ENCODE assay signal across 18 cellular contexts in the genomic region with DNA sequence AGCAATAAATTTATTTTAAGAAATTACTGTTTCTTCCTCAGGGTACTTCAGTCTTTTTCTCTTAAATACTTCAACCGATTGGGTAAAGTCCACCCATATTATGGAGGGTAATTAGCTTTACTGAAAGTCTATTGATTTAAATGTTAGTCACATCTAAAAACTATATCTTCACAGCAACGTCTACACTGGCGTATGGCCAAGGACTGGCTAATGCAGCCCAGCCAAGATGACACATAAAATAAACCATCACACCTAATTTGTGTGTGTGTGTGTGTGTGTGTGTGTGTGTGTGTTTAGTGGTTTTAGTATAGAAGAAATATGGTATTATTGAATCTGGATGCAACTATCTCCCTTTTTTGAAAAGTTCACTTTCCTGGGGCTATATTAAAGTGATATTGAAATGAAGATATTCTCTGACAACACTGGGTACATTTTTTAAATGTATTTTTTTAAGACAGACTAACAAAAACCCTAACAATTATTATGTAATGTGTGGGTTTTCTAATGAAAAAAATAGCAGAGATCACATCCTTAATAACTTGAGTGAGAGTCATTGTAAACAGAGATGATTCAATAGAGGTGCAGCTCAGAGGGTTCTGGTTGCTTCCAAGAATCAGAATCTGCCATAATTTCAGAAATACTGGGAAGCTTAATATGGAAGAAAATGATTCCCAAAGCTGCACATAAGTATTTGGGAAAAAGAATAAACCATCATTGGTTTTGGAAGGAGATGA.
DNase-seq lines count a peak whose midpoint lies in the region; ATAC-seq, FAIRE-seq and TF ChIP-seq lines count a peak whose summit lies in the region.
"Had no signal": no experiment of that assay in that cellular context is flagged by ENCODE, and none has a peak within 500 bp of the region (broad histone marks: within the 10 kb centered on the region; RNA-seq: fewer than 3 reads in every experiment).

No MANE protein-coding gene starts in this region.

- no peak overlapping the region for H2AFZ ChIP-seq in keratinocyte (ENCODE audit: control insufficient read depth, low read length)

- H3K9me1 ChIP-seq in keratinocyte (ENCODE audit: control insufficient read depth, extremely low read depth, insufficient read depth, low read length): no peaks in the 10 kb centered on the region

- no peaks in the 10 kb centered on the region for H3K79me2 ChIP-seq in keratinocyte (ENCODE audit: control insufficient read depth, insufficient read depth, low read length)

- H3K4me1 Mint-ChIP-seq in Calu3 (ENCODE audit: low read depth, unreplicated experiment): no peaks in the 10 kb centered on the region
- H3K4me1 Mint-ChIP-seq: CD4-positive, CD25-positive, alpha-beta regulatory T cell had no signal

- intact Hi-C loops in Calu3 (cut with micrococcal nuclease; ENCODE audit: unreplicated experiment): no loop called here

- no peak overlapping the region for H3K4me2 ChIP-seq in keratinocyte (ENCODE audit: control insufficient read depth, extremely low read depth, insufficient read depth, low read depth, low read length)
- H3K4me2 ChIP-seq: KMS-11 had no signal

- no peak overlapping the region for H3K4me3 Mint-ChIP-seq in Calu3 (ENCODE audit: low read depth, unreplicated experiment)
- H3K4me3 Mint-ChIP-seq: CD4-positive, CD25-positive, alpha-beta regulatory T cell had no signal

- CTCF ChIA-PET in Calu3 (lab: Charles Lee): no interaction called here

- H4K20me1 ChIP-seq in keratinocyte (ENCODE audit: control insufficient read depth, extremely low read depth, insufficient read depth, low read length): no peaks in the 10 kb centered on the region

- DNase-seq in Calu3: peak; percentile 1
- DNase-seq in astrocyte of the spinal cord (ENCODE audit: low read depth, low spot score): peak; percentile 2
- peak; percentile 15 for DNase-seq in keratinocyte (ENCODE audit: low read depth, low spot score)
- DNase-seq: AML-193; CD4-positive, CD25-positive, alpha-beta regulatory T cell; NCI-H1105 treated with DMSO at 0.1 percent for 48 hours; NCI-H187; NCI-H446; NCI-H82; SHP77 treated with DMSO at 0.1 percent for 48 hours had no signal

- H3K27ac Mint-ChIP-seq in Calu3 (ENCODE audit: unreplicated experiment): no peak overlapping the region
- H3K27ac Mint-ChIP-seq: CD4-positive, CD25-positive, alpha-beta regulatory T cell had no signal

- in situ Hi-C loops in astrocyte of the spinal cord (cut with HindIII; ENCODE audit: low sequenced_read_pairs): no loop called here

- H3K4me3 ChIP-seq in HUES64 (ENCODE audit: low read length) (no peak overlapping the region), astrocyte of the spinal cord (ENCODE audit: low read depth, low read length) (no peak overlapping the region), keratinocyte (ENCODE audit: control insufficient read depth in 2 of 3, extremely low read depth in 1 of 3, insufficient read depth in 2 of 3, low read depth in 1 of 3, low read length in 3 of 3) (no peak overlapping the region)

- no peaks in the 10 kb centered on the region for H3K27me3 Mint-ChIP-seq in Calu3 (ENCODE audit: unreplicated experiment)
- H3K27me3 Mint-ChIP-seq: CD4-positive, CD25-positive, alpha-beta regulatory T cell had no signal

- H3K9me3 ChIP-seq in HUES64 (ENCODE audit: insufficient read depth, low read depth, low read length): 0 out of 2 replicates have a peak, but pooled peaks cover 2% of the 10 kb centered on the region
- H3K9me3 ChIP-seq in keratinocyte (ENCODE audit: control insufficient read depth, low read depth, low read length): no peaks in the 10 kb centered on the region

- H3K36me3 ChIP-seq in HUES64 (ENCODE audit: insufficient read depth, low read length) (no peaks in the 10 kb centered on the region), keratinocyte (ENCODE audit: control insufficient read depth in 2 of 2, extremely low read depth in 1 of 2, insufficient read depth in 2 of 2, low read length in 2 of 2) (no peaks in the 10 kb centered on the region)

- no CpG with 5 or more reads among the region's 3 CpGs for WGBS in HUES64

- H3K9ac ChIP-seq in HUES64 (ENCODE audit: low read depth, low read length) (no peak overlapping the region), keratinocyte (ENCODE audit: control insufficient read depth, extremely low read depth, insufficient read depth, low read length) (no peak overlapping the region)
- H3K9ac ChIP-seq: KMS-11 had no signal

- no peak for ATAC-seq in HG03442 (IDR thresholded peaks at IDR 0.05; ENCODE audit: unreplicated experiment)
- no peak for ATAC-seq in HG03045 (IDR thresholded peaks at IDR 0.05; ENCODE audit: unreplicated experiment)
- no peak for ATAC-seq in HG03469 (IDR thresholded peaks at IDR 0.05; ENCODE audit: unreplicated experiment)
- ATAC-seq: HepG2 had no signal

- no peaks in the 10 kb centered on the region for H3K9me3 Mint-ChIP-seq in Calu3 (ENCODE audit: low read depth, unreplicated experiment)

- no TSS peak for BruUV-seq in Calu3 (replicated peaks; lab: Mats Ljungman, UMichigan)

- no peaks in the 10 kb centered on the region for H3K27me3 ChIP-seq in HUES64 (ENCODE audit: insufficient read depth, low read length)
- H3K27me3 ChIP-seq in keratinocyte (ENCODE audit: control insufficient read depth, extremely low read depth, insufficient read depth, low read length): no peaks in the 10 kb centered on the region

- dilution Hi-C loops in keratinocyte (cut with MboI; ENCODE audit: extremely low pct_ligation_motif_present, low sequenced_read_pairs): no loop called here

- no peak for TF ChIP-seq CTCF in Calu3 (IDR thresholded peaks at IDR 0.05; ENCODE audit: unreplicated experiment)
- no peak for TF ChIP-seq CTCF in astrocyte of the spinal cord (IDR thresholded peaks at IDR 0.05; ENCODE audit: low read depth, low read length)
- TF ChIP-seq CTCF in keratinocyte (optimal IDR thresholded peaks at IDR 0.05 in 1 of 3, IDR thresholded peaks at IDR 0.05 in 1 of 3, conservative IDR thresholded peaks at IDR 0.05 in 1 of 3; ENCODE audit: extremely low read depth in 1 of 3, insufficient read depth in 2 of 3, low read length in 3 of 3): no peak

- FAIRE-seq in keratinocyte (lab: Jason Lieb, UNC): no peak
- FAIRE-seq: H54, HepG2, RCC 7860 had no signal

- H3K27ac ChIP-seq in HUES64 (ENCODE audit: low read depth, low read length) (peak overlapping the region; percentile 81), keratinocyte (ENCODE audit: control insufficient read depth, insufficient read depth, low read length) (no peak overlapping the region)
- H3K27ac ChIP-seq: KMS-11 had no signal

- H3K36me3 Mint-ChIP-seq in Calu3 (ENCODE audit: insufficient read depth, unreplicated experiment): no peaks in the 10 kb centered on the region
- H3K36me3 Mint-ChIP-seq: CD4-positive, CD25-positive, alpha-beta regulatory T cell had no signal

- peaks cover 24% of the 10 kb centered on the region for H3K4me1 ChIP-seq in HUES64 (ENCODE audit: insufficient read depth, low read length)
- H3K4me1 ChIP-seq in keratinocyte (ENCODE audit: control insufficient read depth, extremely low read depth, insufficient read depth, low read length): peaks cover 16% of the 10 kb centered on the region
